Comparison of ENCODE assay signal across 23 cellular contexts in the genomic region with DNA sequence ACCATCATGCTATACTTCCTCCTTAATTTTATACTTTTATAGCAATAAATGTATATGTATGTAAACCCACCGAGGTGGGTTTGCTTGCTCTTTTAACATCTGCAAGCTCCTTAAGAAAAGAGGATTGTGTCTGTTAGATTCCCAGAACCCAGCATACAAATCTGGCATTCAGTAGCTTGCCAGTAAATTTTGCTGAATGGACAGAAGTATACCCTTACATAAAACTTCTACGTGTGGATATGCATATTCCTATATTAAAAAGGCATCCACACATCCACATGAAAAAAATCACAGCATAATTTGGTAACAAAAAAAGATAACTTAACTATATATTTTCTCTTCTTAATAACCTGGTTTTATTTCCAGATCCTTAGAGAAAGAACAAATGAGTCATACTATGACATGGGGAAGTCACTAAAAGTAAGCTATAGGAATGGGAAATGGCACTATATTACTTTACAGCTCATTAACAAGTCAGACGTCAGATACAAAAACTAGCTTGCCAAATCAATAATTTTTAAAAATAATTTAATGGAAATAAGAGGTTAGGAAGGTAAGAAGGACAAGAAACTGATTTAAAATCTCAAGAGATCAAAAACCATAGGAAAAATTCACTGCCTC.
"Had no signal": no experiment of that assay in that cellular context is flagged by ENCODE, and none has a peak within 500 bp of the region (broad histone marks: within the 10 kb centered on the region; RNA-seq: fewer than 3 reads in every experiment).

No MANE protein-coding gene starts in this region.

- H3K4me3 ChIP-seq: left lung, mucosa of descending colon, pancreas, tibial artery, vagina had no signal

- H3K9me3 Mint-ChIP-seq: activated naive CD4-positive, alpha-beta T cell treated with anti-CD3 and anti-CD28 coated beads, Interleukin-2, amount 50 U/mL, for 72 hours; activated T-cell treated with anti-CD3 and anti-CD28 coated beads, Interleukin-2, amount 50 U/mL, for 72 hours; brain; dendritic cell treated with granulocyte-macrophage colony-stimulating factor and Interleukin-4, amounts not matched to agents 40 ng/mL and 50 ng/mL, for 4 days; stimulated activated naive B cell treated with anti-CD40 and anti-IgM and Interleukin-4, amounts not matched to agents 10 μg/mL and 1 μg/mL and 100 μg/mL, for 72 hours had no signal

- H3K4me3 Mint-ChIP-seq: activated CD4-positive, alpha-beta T cell treated with anti-CD3 and anti-CD28 coated beads, Interleukin-2, amount 10 ng/mL, durations not matched to agents 24 days and 14 days; activated CD8-positive, alpha-beta T cell treated with anti-CD3 and anti-CD28 coated beads, Interleukin-2, amount 10 ng/mL, durations not matched to agents 7 days and 5 days; activated T-cell treated with anti-CD3 and anti-CD28 coated beads, Interleukin-2, amount 50 U/mL, for 72 hours; brain; dendritic cell treated with granulocyte-macrophage colony-stimulating factor and Interleukin-4, amounts not matched to agents 40 ng/mL and 50 ng/mL, for 4 days; naive thymus-derived CD4-positive, alpha-beta T cell; stimulated activated naive B cell treated with anti-CD40 and anti-IgM and Interleukin-4, amounts not matched to agents 10 μg/mL and 1 μg/mL and 100 μg/mL, for 72 hours; T-helper 17 cell had no signal

- H3K27me3 ChIP-seq: left lung, pancreas, tibial artery, vagina had no signal

- H3K9me3 ChIP-seq: left lung, mucosa of descending colon, pancreas, tibial artery, vagina had no signal

- H3K4me1 Mint-ChIP-seq: brain had no signal

- H3K36me3 ChIP-seq: pancreas, vagina had no signal

- H3K27ac Mint-ChIP-seq: activated CD4-positive, alpha-beta T cell treated with anti-CD3 and anti-CD28 coated beads, Interleukin-2, amount 10 ng/mL, durations not matched to agents 24 days and 14 days; activated CD8-positive, alpha-beta T cell treated with anti-CD3 and anti-CD28 coated beads, Interleukin-2, amount 10 ng/mL, durations not matched to agents 7 days and 5 days; activated naive CD4-positive, alpha-beta T cell treated with anti-CD3 and anti-CD28 coated beads, Interleukin-2, amount 50 U/mL, for 72 hours; activated T-cell treated with anti-CD3 and anti-CD28 coated beads, Interleukin-2, amount 50 U/mL, for 72 hours; naive thymus-derived CD4-positive, alpha-beta T cell; stimulated activated naive B cell treated with anti-CD40 and anti-IgM and Interleukin-4, amounts not matched to agents 10 μg/mL and 1 μg/mL and 100 μg/mL, for 72 hours; T-helper 17 cell had no signal

- ATAC-seq: activated CD8-positive, alpha-beta T cell treated with anti-CD3 and anti-CD28 coated beads, Interleukin-2, amount 10 ng/mL, durations not matched to agents 7 days and 5 days; activated naive CD4-positive, alpha-beta T cell treated with anti-CD3 and anti-CD28 coated beads, Interleukin-2, amount 50 U/mL, for 72 hours; activated T-cell treated with anti-CD3 and anti-CD28 coated beads, Interleukin-2, amount 50 U/mL, for 72 hours; left lung; mucosa of descending colon; naive thymus-derived CD4-positive, alpha-beta T cell; pancreas; stimulated activated naive B cell treated with anti-CD40 and anti-IgM and Interleukin-4, amounts not matched to agents 10 μg/mL and 1 μg/mL and 100 μg/mL, for 72 hours; T-helper 17 cell had no signal

- FAIRE-seq: pancreas, TTC549 had no signal

- DNase-seq: activated CD4-positive, alpha-beta T cell treated with anti-CD3 and anti-CD28 coated beads, Interleukin-2, amount 10 ng/mL, durations not matched to agents 24 days and 14 days; activated CD4-positive, CD25-positive, alpha-beta regulatory T cell; activated CD8-positive, alpha-beta memory T cell treated with anti-CD3 and anti-CD28 coated beads, Interleukin-2, amount 50 U/mL, for 48 hours; activated CD8-positive, alpha-beta T cell treated with anti-CD3 and anti-CD28 coated beads, Interleukin-2, amount 10 ng/mL, durations not matched to agents 7 days and 5 days; activated gamma-delta T cell; activated T-cell treated with anti-CD3 and anti-CD28 coated beads, Interleukin-2, amount 50 U/mL, for 72 hours; amygdala; erythroblast; islet precursor cell; left lung; naive thymus-derived CD4-positive, alpha-beta T cell; pancreas; stimulated activated CD4-positive, alpha-beta T cell treated with anti-CD3 and anti-CD28 coated beads, Interleukin-15, amount 100 ng/mL, for 24 hours; stimulated activated CD4-positive, alpha-beta T cell treated with anti-CD3 and anti-CD28 coated beads, Interleukin-4, amount 100 ng/mL, for 1 hour; stimulated activated naive B cell treated with anti-CD40 and anti-IgM and Interleukin-4, amounts not matched to agents 10 μg/mL and 1 μg/mL and 100 μg/mL, for 72 hours; T-helper 17 cell; tibial artery had no signal

- H3K27ac ChIP-seq: left lung, pancreas, tibial artery, vagina had no signal

- H3K4me1 ChIP-seq: pancreas, tibial artery, vagina had no signal

- H3K27me3 Mint-ChIP-seq: activated CD4-positive, alpha-beta T cell treated with anti-CD3 and anti-CD28 coated beads, Interleukin-2, amount 10 ng/mL, durations not matched to agents 24 days and 14 days; brain; dendritic cell treated with granulocyte-macrophage colony-stimulating factor and Interleukin-4, amounts not matched to agents 40 ng/mL and 50 ng/mL, for 4 days; naive thymus-derived CD4-positive, alpha-beta T cell; stimulated activated naive B cell treated with anti-CD40 and anti-IgM and Interleukin-4, amounts not matched to agents 10 μg/mL and 1 μg/mL and 100 μg/mL, for 72 hours; T-helper 17 cell had no signal
